Comparison of ENCODE assay signal across 8 cellular contexts in the genomic region with DNA sequence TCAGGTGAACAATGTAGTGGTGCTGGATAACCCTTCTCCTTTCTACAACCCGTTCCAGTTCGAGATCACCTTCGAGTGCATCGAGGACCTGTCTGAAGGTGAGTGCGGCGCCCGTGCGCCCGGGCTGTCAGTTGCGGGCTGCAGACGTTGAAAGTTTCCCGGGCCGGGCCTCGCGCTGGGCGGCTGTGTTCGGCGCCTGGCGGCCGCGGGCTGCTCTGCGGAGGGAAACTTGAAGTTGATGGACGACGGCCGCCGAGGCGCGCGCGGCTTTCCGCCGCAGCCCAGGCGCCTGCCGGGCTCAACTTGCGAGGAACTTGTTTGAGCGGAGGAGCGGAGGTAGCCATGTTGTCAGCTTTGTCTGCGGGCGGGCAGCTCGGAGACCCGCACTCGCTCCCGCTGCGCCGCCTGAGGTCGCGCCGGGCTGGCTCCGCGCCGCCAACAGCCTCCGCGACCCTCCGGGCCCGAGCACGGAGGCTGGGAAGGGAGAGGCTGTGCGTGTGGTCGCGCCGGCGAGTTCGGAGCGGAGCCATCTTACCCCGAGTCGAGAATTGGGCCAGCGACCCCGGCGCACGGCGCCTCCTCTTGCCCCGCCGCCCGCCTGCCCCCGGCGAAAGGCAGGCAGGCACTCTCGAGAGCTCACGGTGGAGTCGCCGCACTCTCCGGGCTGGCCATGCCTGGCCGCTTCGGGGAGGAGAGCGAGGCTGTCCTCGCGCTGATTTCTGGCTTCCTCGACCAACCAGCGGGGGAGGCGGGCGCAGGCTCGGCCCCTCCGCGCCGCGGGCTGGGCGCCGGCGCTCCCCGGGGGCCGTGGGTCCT. TPM values are rescaled to one million over a fixed set of nuclear protein-coding genes. Genes with fewer than 3 reads are reported as not detected.
DNase-seq lines count a peak whose midpoint lies in the region; ATAC-seq and TF ChIP-seq lines count a peak whose summit lies in the region.

No MANE protein-coding gene starts in this region.

- POLR2A ChIA-PET in CD8-positive, alpha-beta memory T cell (lab: Charles Lee): interaction anchor here (0.6 to 2.9 kb wide), 9 partner anchors 13 to 185 kb away, joined by 3 to 24 read pairs (median 9); a partner anchor contains a TSS
- POLR2A ChIA-PET in RWPE1 (lab: Yijun Ruan, JAX; ENCODE audit: low non-redundant PET): interaction anchor here (0.7 kb wide), 1 partner anchor 449 kb away, joined by 3 read pairs; no protein-coding TSS in a partner anchor

- H3K27me3 Mint-ChIP-seq in CD8-positive, alpha-beta memory T cell: peaks cover 0 to 3% of the 10 kb centered on the region in 2 donors

- ATAC-seq in GM19395 (IDR thresholded peaks at IDR 0.05; ENCODE audit: unreplicated experiment) (peak; percentile 31), HG03520 (IDR thresholded peaks at IDR 0.05; ENCODE audit: unreplicated experiment) (peak; percentile 30), omental fat pad (ENCODE audit: low FRiP score) (peak; percentile 63)

- H3K27me3 ChIP-seq in CD8-positive, alpha-beta memory T cell (ENCODE audit: insufficient read depth, low read length, poor library complexity, severe bottlenecking): no peaks in the 10 kb centered on the region
- H3K27me3 ChIP-seq in thymus (ENCODE audit: control insufficient read depth, insufficient read depth): no peaks in the 10 kb centered on the region

- H3K4me1 ChIP-seq in CD8-positive, alpha-beta memory T cell (ENCODE audit: insufficient read depth, low read length): peaks cover 63% of the 10 kb centered on the region
- peaks cover 15% of the 10 kb centered on the region for H3K4me1 ChIP-seq in thymus (ENCODE audit: control insufficient read depth, insufficient read depth, low read length)

- WGBS in thymus: under 1% methylated on average over 99 of the region's 99 CpGs

- peak; percentile 44 to 83 (median 72) for DNase-seq in CD8-positive, alpha-beta memory T cell
- peak; percentile 35 for DNase-seq in RWPE1 (ENCODE audit: low spot score)
- DNase-seq in activated naive CD4-positive, alpha-beta T cell treated with Interleukin-2 at 50 U/mL for 16 hours: peak; percentile 69
- peak; percentile 61 for DNase-seq in globus pallidus (ENCODE audit: low spot score)
- no peak for DNase-seq in omental fat pad (ENCODE audit: low spot score)

- peak overlapping the region; percentile 87 for H3K27ac ChIP-seq in CD8-positive, alpha-beta memory T cell (ENCODE audit: low read depth, low read length)
- peak overlapping the region; percentile 97 for H3K27ac ChIP-seq in RWPE1
- H3K27ac ChIP-seq in thymus (ENCODE audit: low read depth): peak overlapping the region; percentile 100

- CTCF ChIA-PET in CD8-positive, alpha-beta memory T cell (lab: Charles Lee): interaction anchor here (0.7 to 5.4 kb wide), 14 partner anchors 9 to 243 kb away, joined by 3 to 44 read pairs (median 4); a partner anchor contains a TSS
- CTCF ChIA-PET in RWPE1 (lab: Yijun Ruan, JAX): interaction anchor here (0.6 kb wide), 1 partner anchor 27 kb away, joined by 3 read pairs; no protein-coding TSS in a partner anchor

- H3K36me3 ChIP-seq in CD8-positive, alpha-beta memory T cell (ENCODE audit: insufficient read depth, low read length): no peaks in the 10 kb centered on the region
- peaks cover 3% of the 10 kb centered on the region for H3K36me3 ChIP-seq in thymus (ENCODE audit: control insufficient read depth, insufficient read depth)

- H3K36me3 Mint-ChIP-seq in CD8-positive, alpha-beta memory T cell: peaks cover 5 to 35% (median 7%) of the 10 kb centered on the region in 3 donors

- H3K4me3 Mint-ChIP-seq in CD8-positive, alpha-beta memory T cell: peak overlapping the region; percentile 89 to 99 (median 94)

- no peaks in the 10 kb centered on the region for H3K9me3 ChIP-seq in CD8-positive, alpha-beta memory T cell (ENCODE audit: low read length)
- H3K9me3 ChIP-seq in thymus (ENCODE audit: control insufficient read depth): no peaks in the 10 kb centered on the region

- peaks cover 53 to 73% (median 69%) of the 10 kb centered on the region in 3 donors for H3K4me1 Mint-ChIP-seq in CD8-positive, alpha-beta memory T cell

- peak overlapping the region; percentile 96 to 99 (median 98) for H3K27ac Mint-ChIP-seq in CD8-positive, alpha-beta memory T cell

- TF ChIP-seq CTCF in RWPE1 (conservative IDR thresholded peaks at IDR 0.05; ENCODE audit: low read depth): no peak
- peak in 1 of 3 donors; percentile 10 for TF ChIP-seq CTCF in omental fat pad (IDR thresholded peaks at IDR 0.05)

- H3K4me3 ChIP-seq in CD8-positive, alpha-beta memory T cell (ENCODE audit: low read length): peak overlapping the region; percentile 92
- H3K4me3 ChIP-seq in thymus (ENCODE audit: low read length): peak overlapping the region; percentile 93

- H3K9me3 Mint-ChIP-seq in CD8-positive, alpha-beta memory T cell: peaks cover 0 to 1% (median 0%) of the 10 kb centered on the region in 5 donors

RNA-seq across cellular contexts. Expression of a gene that starts 0.7 kb away (rescaled TPM):
- 10 to 100 TPM; 42.6 to 46.1 TPM for total RNA-seq in CD8-positive, alpha-beta memory T cell
- 57.2 TPM for polyA plus RNA-seq in CD8-positive, alpha-beta memory T cell
- total RNA-seq in omental fat pad: 1 to 10 TPM; 4.3 to 9.3 (median 5.7) TPM
- 39.8 TPM for polyA plus RNA-seq in thymus

RNA-seq across cellular contexts. Expression of a gene that starts 40.3 kb away (rescaled TPM):
- total RNA-seq in CD8-positive, alpha-beta memory T cell: 10 to 100 TPM; 21.3 to 25.2 TPM
- 18.0 TPM for polyA plus RNA-seq in CD8-positive, alpha-beta memory T cell
- 10 to 100 TPM; 12.2 to 25.9 (median 14.3) TPM for total RNA-seq in omental fat pad
- polyA plus RNA-seq in thymus: 7.6 TPM

Comparison
In these comparisons a context has a peak if more than half of its experiments do, and no peak if none do; other contexts are left out.
1. RNA of a gene that starts 0.7 kb away (total RNA-seq): 42.6 to 46.1 TPM in CD8-positive, alpha-beta memory T cell; 4.3 to 9.3 TPM in omental fat pad; every median in the first group is over 4 times any median in the second.
2. Peak in every context shown above with its lines, with median percentiles within 50 percentile points of each other: H3K27ac ChIP-seq and ATAC-seq.